13 cellular contexts compared by ENCODE assay signal in genomic region chr21:35044770-35045538, GRCh38. TPM values are rescaled to one million over a fixed set of nuclear protein-coding genes. Genes with fewer than 3 reads are reported as not detected.
DNase-seq lines count a peak whose midpoint lies in the region; ATAC-seq and TF ChIP-seq lines count a peak whose summit lies in the region.
"Had no signal": no experiment of that assay in that cellular context is flagged by ENCODE, and none has a peak within 500 bp of the region (broad histone marks: within the 10 kb centered on the region; RNA-seq: fewer than 3 reads in every experiment).

No MANE protein-coding gene starts in this region.

- H3K79me2 ChIP-seq in OCI-LY3 (ENCODE audit: low read length) (peaks cover 79% of the 10 kb centered on the region), neural progenitor cell (ENCODE audit: low read depth) (no peaks in the 10 kb centered on the region)

- H3K4me1 ChIP-seq in OCI-LY3 (ENCODE audit: low read length): peaks cover 59% of the 10 kb centered on the region
- H3K4me1 ChIP-seq in neural progenitor cell: peaks cover 23% of the 10 kb centered on the region

- no peak for ATAC-seq in activated naive CD8-positive, alpha-beta T cell treated with anti-CD3 and anti-CD28 coated beads, Interleukin-2, amount 50 U/mL, for 24 hours
- no peak for ATAC-seq in stimulated activated memory B cell treated with anti-CD40 and anti-IgM and Interleukin-4, amounts not matched to agents 10 μg/mL and 1 μg/mL and 100 μg/mL, for 72 hours
- ATAC-seq: esophagus mucosa had no signal

- no peaks in the 10 kb centered on the region for H3K27me3 Mint-ChIP-seq in activated CD4-positive, alpha-beta T cell treated with anti-CD3 and anti-CD28 coated beads, Interleukin-2, amount 10 ng/mL, durations not matched to agents 7 days and 5 days
- H3K27me3 Mint-ChIP-seq in activated naive CD8-positive, alpha-beta T cell treated with anti-CD3 and anti-CD28 coated beads, Interleukin-2, amount 50 U/mL, for 24 hours: peaks cover 3% of the 10 kb centered on the region
- no peaks in the 10 kb centered on the region for H3K27me3 Mint-ChIP-seq in stimulated activated memory B cell treated with anti-CD40 and anti-IgM and Interleukin-4, amounts not matched to agents 10 μg/mL and 1 μg/mL and 100 μg/mL, for 72 hours
- H3K27me3 Mint-ChIP-seq in neural progenitor cell (ENCODE audit: insufficient read depth, low read depth): peaks cover 5% of the 10 kb centered on the region

- peaks cover 82% of the 10 kb centered on the region for H3K4me1 Mint-ChIP-seq in activated CD4-positive, alpha-beta T cell treated with anti-CD3 and anti-CD28 coated beads, Interleukin-2, amount 10 ng/mL, durations not matched to agents 7 days and 5 days
- peaks cover 97% of the 10 kb centered on the region for H3K4me1 Mint-ChIP-seq in activated naive CD8-positive, alpha-beta T cell treated with anti-CD3 and anti-CD28 coated beads, Interleukin-2, amount 50 U/mL, for 24 hours
- peaks cover 81% of the 10 kb centered on the region for H3K4me1 Mint-ChIP-seq in stimulated activated memory B cell treated with anti-CD40 and anti-IgM and Interleukin-4, amounts not matched to agents 10 μg/mL and 1 μg/mL and 100 μg/mL, for 72 hours
- H3K4me1 Mint-ChIP-seq in neural progenitor cell: peaks cover 30% of the 10 kb centered on the region

- H3K9ac ChIP-seq in OCI-LY3 (ENCODE audit: low read length) (no peak overlapping the region), neural progenitor cell (no peak overlapping the region)

- peaks cover 72% of the 10 kb centered on the region for H3K36me3 Mint-ChIP-seq in activated CD4-positive, alpha-beta T cell treated with anti-CD3 and anti-CD28 coated beads, Interleukin-2, amount 10 ng/mL, durations not matched to agents 7 days and 5 days (ENCODE audit: low read depth)
- peaks cover 13% of the 10 kb centered on the region for H3K36me3 Mint-ChIP-seq in activated naive CD8-positive, alpha-beta T cell treated with anti-CD3 and anti-CD28 coated beads, Interleukin-2, amount 50 U/mL, for 24 hours (ENCODE audit: low read depth)
- peaks cover 15% of the 10 kb centered on the region for H3K36me3 Mint-ChIP-seq in stimulated activated memory B cell treated with anti-CD40 and anti-IgM and Interleukin-4, amounts not matched to agents 10 μg/mL and 1 μg/mL and 100 μg/mL, for 72 hours
- H3K36me3 Mint-ChIP-seq in neural progenitor cell: no peaks in the 10 kb centered on the region

- H3K4me3 Mint-ChIP-seq in activated CD4-positive, alpha-beta T cell treated with anti-CD3 and anti-CD28 coated beads, Interleukin-2, amount 10 ng/mL, durations not matched to agents 7 days and 5 days: peak overlapping the region; percentile 93
- H3K4me3 Mint-ChIP-seq in activated naive CD8-positive, alpha-beta T cell treated with anti-CD3 and anti-CD28 coated beads, Interleukin-2, amount 50 U/mL, for 24 hours: peak overlapping the region; percentile 45
- H3K4me3 Mint-ChIP-seq in stimulated activated memory B cell treated with anti-CD40 and anti-IgM and Interleukin-4, amounts not matched to agents 10 μg/mL and 1 μg/mL and 100 μg/mL, for 72 hours: peak overlapping the region; percentile 84
- H3K4me3 Mint-ChIP-seq in neural progenitor cell: no peak overlapping the region

- H3K4me2 ChIP-seq in OCI-LY3 (ENCODE audit: low read length) (peak overlapping the region; percentile 97), neural progenitor cell (no peak overlapping the region)

- H3K36me3 ChIP-seq in OCI-LY3 (replicated peaks; ENCODE audit: low read depth, low read length) (peaks cover 56% of the 10 kb centered on the region), neural progenitor cell (no peaks in the 10 kb centered on the region)
- H3K36me3 ChIP-seq: cardiac muscle cell, thoracic aorta had no signal

- no peak for TF ChIP-seq CTCF in OCI-LY3 (IDR thresholded peaks at IDR 0.05; ENCODE audit: low read depth, low read length)
- no peak for TF ChIP-seq CTCF in neural progenitor cell (IDR thresholded peaks at IDR 0.05)

- H3F3A ChIP-seq in neural progenitor cell (ENCODE audit: low read depth): no peaks in the 10 kb centered on the region

- CTCF ChIA-PET in activated CD4-positive, alpha-beta T cell treated with anti-CD3 and anti-CD28 coated beads, Interleukin-2, amount 10 ng/mL, durations not matched to agents 7 days and 5 days (lab: Charles Lee): interaction anchor here (0.6 to 1.6 kb wide), 5 partner anchors 14 to 156 kb away, joined by 3 to 7 read pairs (median 3); no protein-coding TSS in a partner anchor

- POLR2A ChIA-PET in activated CD4-positive, alpha-beta T cell treated with anti-CD3 and anti-CD28 coated beads, Interleukin-2, amount 10 ng/mL, durations not matched to agents 7 days and 5 days (lab: Charles Lee): interaction anchor here (0.6 to 1.2 kb wide), 2 partner anchors 18 to 103 kb away, joined by 3 to 6 read pairs; no protein-coding TSS in a partner anchor

- H3K4me3 ChIP-seq in OCI-LY3 (ENCODE audit: low read length) (peak overlapping the region; percentile 89), neural progenitor cell (no peak overlapping the region)
- H3K4me3 ChIP-seq: cardiac muscle cell, thoracic aorta had no signal

- H3K27ac Mint-ChIP-seq in activated CD4-positive, alpha-beta T cell treated with anti-CD3 and anti-CD28 coated beads, Interleukin-2, amount 10 ng/mL, durations not matched to agents 7 days and 5 days: peak overlapping the region; percentile 97
- peak overlapping the region; percentile 97 for H3K27ac Mint-ChIP-seq in activated naive CD8-positive, alpha-beta T cell treated with anti-CD3 and anti-CD28 coated beads, Interleukin-2, amount 50 U/mL, for 24 hours
- H3K27ac Mint-ChIP-seq in stimulated activated memory B cell treated with anti-CD40 and anti-IgM and Interleukin-4, amounts not matched to agents 10 μg/mL and 1 μg/mL and 100 μg/mL, for 72 hours: peak overlapping the region; percentile 99
- H3K27ac Mint-ChIP-seq in neural progenitor cell: no peak overlapping the region

- H3K27me3 ChIP-seq in OCI-LY3 (ENCODE audit: low read depth, low read length): peaks cover 12% of the 10 kb centered on the region; the same call in 1 of the 2 replicates
- no peaks in the 10 kb centered on the region for H3K27me3 ChIP-seq in neural progenitor cell

- no peak overlapping the region for H3K27ac ChIP-seq in OCI-LY3 (ENCODE audit: low read length)
- H3K27ac ChIP-seq in neural progenitor cell: no peak overlapping the region
- H3K27ac ChIP-seq: cardiac muscle cell, thoracic aorta had no signal

- no peak for DNase-seq in activated CD4-positive, alpha-beta T cell treated with anti-CD3 and anti-CD28 coated beads, Interleukin-2, amount 10 ng/mL, durations not matched to agents 7 days and 5 days
- DNase-seq in activated CD4-positive, alpha-beta T cell treated with anti-CD3 and anti-CD28 coated beads for 4 hours: no peak
- no peak for DNase-seq in activated naive CD8-positive, alpha-beta T cell treated with anti-CD3 and anti-CD28 coated beads, Interleukin-2, amount 50 U/mL, for 24 hours
- DNase-seq in GM19238 (ENCODE audit: insufficient read length, low spot score): no peak
- DNase-seq in NCI-H510A (lab: John Stamatoyannopoulos, UW): no peak
- no peak for DNase-seq in neural progenitor cell (ENCODE audit: low spot score)
- DNase-seq: DMS79, T-helper 9 cell had no signal

- no peaks in the 10 kb centered on the region for H3K9me3 Mint-ChIP-seq in activated CD4-positive, alpha-beta T cell treated with anti-CD3 and anti-CD28 coated beads, Interleukin-2, amount 10 ng/mL, durations not matched to agents 7 days and 5 days
- no peaks in the 10 kb centered on the region for H3K9me3 Mint-ChIP-seq in activated naive CD8-positive, alpha-beta T cell treated with anti-CD3 and anti-CD28 coated beads, Interleukin-2, amount 50 U/mL, for 24 hours
- no peaks in the 10 kb centered on the region for H3K9me3 Mint-ChIP-seq in stimulated activated memory B cell treated with anti-CD40 and anti-IgM and Interleukin-4, amounts not matched to agents 10 μg/mL and 1 μg/mL and 100 μg/mL, for 72 hours
- H3K9me3 Mint-ChIP-seq in neural progenitor cell: no peaks in the 10 kb centered on the region

- H4K20me1 ChIP-seq in OCI-LY3 (ENCODE audit: insufficient read depth, low read length): peaks cover 62% of the 10 kb centered on the region
- H4K20me1 ChIP-seq in neural progenitor cell (ENCODE audit: low read depth): no peaks in the 10 kb centered on the region

- H3K9me3 ChIP-seq in OCI-LY3 (ENCODE audit: insufficient read depth, low read length): no peaks in the 10 kb centered on the region
- no peaks in the 10 kb centered on the region for H3K9me3 ChIP-seq in neural progenitor cell (ENCODE audit: low read depth)
- H3K9me3 ChIP-seq: thoracic aorta had no signal

- H2AFZ ChIP-seq in OCI-LY3 (ENCODE audit: low read depth, low read length) (no peak overlapping the region), neural progenitor cell (replicated peaks) (no peak overlapping the region)

RNA-seq across cellular contexts. Expression of gene RUNX1, which starts 4.1 kb away (rescaled TPM):
- total RNA-seq in activated CD4-positive, alpha-beta T cell treated with anti-CD3 and anti-CD28 coated beads, Interleukin-2, amount 10 ng/mL, durations not matched to agents 7 days and 5 days: 10 to 100 TPM; 52.0 to 54.0 TPM
- 0.09 and 0.19 TPM in 2 replicates for total RNA-seq in neural progenitor cell (ENCODE audit: low replicate concordance)

Comparison
In these comparisons a context has a peak if more than half of its experiments do, and no peak if none do; other contexts are left out.
1. RNA of gene RUNX1, which starts 4.1 kb away (total RNA-seq): 52.0 to 54.0 TPM in activated CD4-positive, alpha-beta T cell treated with anti-CD3 and anti-CD28 coated beads, Interleukin-2, amount 10 ng/mL, durations not matched to agents 7 days and 5 days; 0.09 to 0.19 TPM in neural progenitor cell; every median in the first group is over 10 times any median in the second.